In the genomic region with DNA sequence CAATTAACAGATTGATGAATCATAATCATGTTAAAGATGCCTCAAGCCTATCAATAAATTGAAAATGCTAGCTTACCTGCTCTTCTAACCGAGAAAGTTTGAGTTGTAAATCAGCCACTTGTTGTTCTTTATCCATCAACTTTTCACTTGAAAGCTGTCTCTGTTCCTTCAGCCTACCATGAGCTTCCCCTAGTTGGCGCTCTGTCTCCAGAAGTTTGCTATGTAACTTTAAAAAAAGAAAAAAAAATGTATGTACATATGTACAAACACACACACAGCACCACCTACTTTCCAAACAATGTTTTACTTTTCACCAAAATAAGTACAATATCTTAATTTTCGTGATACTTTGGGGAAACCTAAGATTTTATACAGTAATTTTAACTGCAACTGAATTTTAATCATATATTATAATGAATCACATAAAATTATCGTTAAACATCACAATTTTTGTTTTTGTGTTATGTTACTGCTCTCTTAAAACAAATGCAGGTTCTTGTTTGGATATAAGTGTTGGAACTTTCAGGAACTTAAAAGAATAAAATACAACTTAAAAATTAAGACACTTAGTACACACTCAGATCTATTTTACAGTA, we compare ENCODE assay signal across 8 cellular contexts.
DNase-seq lines count a peak whose midpoint lies in the region; ATAC-seq and TF ChIP-seq lines count a peak whose summit lies in the region.

No MANE protein-coding gene starts in this region.

- H3K27ac ChIP-seq in hepatocyte = no peak overlapping the region

- no peak overlapping the region for H3K4me3 ChIP-seq in hepatocyte

- no peaks in the 10 kb centered on the region for H3K9me2 ChIP-seq in hepatocyte (replicated peaks; ENCODE audit: insufficient read depth)

- no peak for ATAC-seq in omental fat pad (ENCODE audit: low FRiP score)

- H3K79me2 ChIP-seq in hepatocyte = no peaks in the 10 kb centered on the region

- TF ChIP-seq CTCF in GM10266 (IDR thresholded peaks at IDR 0.05; ENCODE audit: control insufficient read depth, insufficient read depth, low read depth, missing control alignments) (peak; percentile 54), hepatocyte (IDR thresholded peaks at IDR 0.05; ENCODE audit: poor library complexity) (peak; percentile 68), omental fat pad (IDR thresholded peaks at IDR 0.05) (no peak)

- no peaks in the 10 kb centered on the region for H4K20me1 ChIP-seq in hepatocyte (ENCODE audit: insufficient read depth, poor library complexity, severe bottlenecking)

- no peaks in the 10 kb centered on the region for H3K4me1 ChIP-seq in hepatocyte (ENCODE audit: insufficient read depth)

- no peak overlapping the region for H2AFZ ChIP-seq in hepatocyte

- no peak overlapping the region for H3K4me2 ChIP-seq in hepatocyte

- H3K27me3 ChIP-seq in hepatocyte = no peaks in the 10 kb centered on the region

- H3K9me3 ChIP-seq in hepatocyte (ENCODE audit: low read depth) = no peaks in the 10 kb centered on the region

- H3K36me3 ChIP-seq in hepatocyte (replicated peaks; ENCODE audit: insufficient read depth, low read depth) = no peaks in the 10 kb centered on the region

- DNase-seq in A172 (ENCODE audit: low spot score) (peak; percentile 25), GM10266 (ENCODE audit: extremely low spot score) (peak; percentile 24), NCI-H1694 treated with DMSO at 0.1 percent for 48 hours (lab: John Stamatoyannopoulos, UW) (peak; percentile 21), activated T-cell treated with anti-CD3 and anti-CD28 coated beads for 48 hours (ENCODE audit: low read depth) (peak; percentile 3), hepatocyte (ENCODE audit: low spot score) (peak; percentile 43), NCI-H1092 (lab: John Stamatoyannopoulos, UW) (no peak), omental fat pad (ENCODE audit: low spot score) (no peak)
- DNase-seq in stimulated activated CD4-positive, alpha-beta T cell treated with anti-CD3 and anti-CD28 coated beads, TNF-alpha, amount 100 ng/mL, for 24 hours (ENCODE audit: low read depth in 3 of 3) = peak in 2 of 3 experiments; percentile 2 to 3

- WGBS in hepatocyte (ENCODE audit: low lambda C conversion rate, missing lambda C conversion rate) = 56% methylated on average over 4 of the region's 4 CpGs

Comparison
In these comparisons a context has a peak if more than half of its experiments do, and no peak if none do; other contexts are left out.
1. DNase-seq: peak in A172 (single experiment), GM10266 (single experiment), NCI-H1694 treated with DMSO at 0.1 percent for 48 hours (single experiment), activated T-cell treated with anti-CD3 and anti-CD28 coated beads for 48 hours (single experiment), hepatocyte (single experiment) and stimulated activated CD4-positive, alpha-beta T cell treated with anti-CD3 and anti-CD28 coated beads, TNF-alpha, amount 100 ng/mL, for 24 hours (2 of 3); none in NCI-H1092 (single experiment) and omental fat pad (single experiment).
2. CTCF ChIP-seq: peak in GM10266 (single experiment) and hepatocyte (single experiment); none in omental fat pad (0 of 3).